9 cellular contexts compared by ENCODE assay signal in genomic region chr2:148927010-148927409, GRCh38. TPM values are rescaled to one million over a fixed set of nuclear protein-coding genes. Genes with fewer than 3 reads are reported as not detected.
DNase-seq lines count a peak whose midpoint lies in the region; ATAC-seq and TF ChIP-seq lines count a peak whose summit lies in the region.
"Had no signal": no experiment of that assay in that cellular context is flagged by ENCODE, and none has a peak within 500 bp of the region (broad histone marks: within the 10 kb centered on the region; RNA-seq: fewer than 3 reads in every experiment).

No MANE protein-coding gene starts in this region.

- H3K27me3 ChIP-seq in hepatocyte (no peaks in the 10 kb centered on the region), thyroid gland (no peaks in the 10 kb centered on the region)

- intact Hi-C loops in activated CD4-positive, alpha-beta T cell treated with anti-CD3 and anti-CD28 coated beads for 36 hours (cut with DNase I, micrococcal nuclease): loop anchor here (1.0 to 5.0 kb wide), 4 partner anchors 40 to 907 kb away; partner anchors contain the start of genes ORC4 (in 2 of the 2) and EPC2 (in 1 of the 2)
- intact Hi-C loops in thyroid gland (cut with DNase I): loop anchor here (5.0 kb wide), 1 partner anchor 65 kb away; no protein-coding TSS in a partner anchor

- no peaks in the 10 kb centered on the region for H3K79me2 ChIP-seq in hepatocyte

- H3K9me2 ChIP-seq in hepatocyte (replicated peaks; ENCODE audit: insufficient read depth): no peaks in the 10 kb centered on the region

- 69% methylated on average over 12 of the region's 12 CpGs for WGBS in hepatocyte (ENCODE audit: low lambda C conversion rate, missing lambda C conversion rate)
- WGBS in thyroid gland, 2 donors: 69 to 73% methylated on average over 12 of the region's 12 CpGs

- POLR2A ChIA-PET in activated CD4-positive, alpha-beta T cell treated with anti-CD3 and anti-CD28 coated beads for 36 hours (lab: Charles Lee): no interaction called here
- POLR2A ChIA-PET in activated CD4-positive, alpha-beta T cell treated with anti-CD3 and anti-CD28 coated beads, Interleukin-2, amount 10 ng/mL, durations not matched to agents 7 days and 5 days (lab: Charles Lee): interaction anchor here (0.7 kb wide), 1 partner anchor 88 kb away, joined by 5 read pairs; no protein-coding TSS in a partner anchor

- TF ChIP-seq POLR2A in thyroid gland (IDR thresholded peaks at IDR 0.05): no peak

- H3K9me3 ChIP-seq in hepatocyte (ENCODE audit: low read depth) (no peaks in the 10 kb centered on the region), thyroid gland (no peaks in the 10 kb centered on the region)

- H3K36me3 ChIP-seq in hepatocyte (replicated peaks; ENCODE audit: insufficient read depth, low read depth): no peaks in the 10 kb centered on the region
- H3K36me3 ChIP-seq in thyroid gland: no peaks in the 10 kb centered on the region

- H3K4me1 ChIP-seq in hepatocyte (ENCODE audit: insufficient read depth) (peaks cover 13% of the 10 kb centered on the region), thyroid gland (peaks cover 0 to 3% of the 10 kb centered on the region in 2 donors)

- H3K9me3 Mint-ChIP-seq in activated CD4-positive, alpha-beta T cell treated with anti-CD3 and anti-CD28 coated beads for 36 hours (ENCODE audit: low read depth): no peaks in the 10 kb centered on the region
- H3K9me3 Mint-ChIP-seq in activated CD4-positive, alpha-beta T cell treated with anti-CD3 and anti-CD28 coated beads, Interleukin-2, amount 10 ng/mL, durations not matched to agents 7 days and 5 days: no peaks in the 10 kb centered on the region

- peak; percentile 63 for DNase-seq in activated CD4-positive, alpha-beta T cell treated with anti-CD3 and anti-CD28 coated beads for 36 hours
- no peak for DNase-seq in activated CD4-positive, alpha-beta T cell treated with anti-CD3 and anti-CD28 coated beads for 1 hour
- DNase-seq in activated CD4-positive, alpha-beta T cell treated with anti-CD3 and anti-CD28 coated beads, Interleukin-2, amount 10 ng/mL, durations not matched to agents 7 days and 5 days: peak; percentile 46
- DNase-seq in hepatocyte (ENCODE audit: low spot score) (peak; percentile 26), thyroid gland (peak; percentile 6 to 13), NCI-H1417 (lab: John Stamatoyannopoulos, UW) (no peak), NCI-H526 (lab: John Stamatoyannopoulos, UW) (no peak)

- no peak for TF ChIP-seq CTCF in hepatocyte (IDR thresholded peaks at IDR 0.05; ENCODE audit: poor library complexity)
- no peak for TF ChIP-seq CTCF in thyroid gland (IDR thresholded peaks at IDR 0.05)

- H2AFZ ChIP-seq in hepatocyte: peak overlapping the region; percentile 16

- H3K36me3 Mint-ChIP-seq in activated CD4-positive, alpha-beta T cell treated with anti-CD3 and anti-CD28 coated beads for 36 hours (ENCODE audit: low read depth): peaks cover 2% of the 10 kb centered on the region
- peaks cover 14% of the 10 kb centered on the region for H3K36me3 Mint-ChIP-seq in activated CD4-positive, alpha-beta T cell treated with anti-CD3 and anti-CD28 coated beads, Interleukin-2, amount 10 ng/mL, durations not matched to agents 7 days and 5 days (ENCODE audit: low read depth)

- no peaks in the 10 kb centered on the region for H3K27me3 Mint-ChIP-seq in activated CD4-positive, alpha-beta T cell treated with anti-CD3 and anti-CD28 coated beads for 36 hours
- no peaks in the 10 kb centered on the region for H3K27me3 Mint-ChIP-seq in activated CD4-positive, alpha-beta T cell treated with anti-CD3 and anti-CD28 coated beads, Interleukin-2, amount 10 ng/mL, durations not matched to agents 7 days and 5 days

- CTCF ChIA-PET in activated CD4-positive, alpha-beta T cell treated with anti-CD3 and anti-CD28 coated beads for 36 hours (lab: Charles Lee): interaction anchor here (0.5 to 1.7 kb wide), 20 partner anchors 9 to 713 kb away, joined by 3 to 14 read pairs (median 3); no protein-coding TSS in a partner anchor
- CTCF ChIA-PET in activated CD4-positive, alpha-beta T cell treated with anti-CD3 and anti-CD28 coated beads, Interleukin-2, amount 10 ng/mL, durations not matched to agents 7 days and 5 days (lab: Charles Lee): interaction anchor here (1.2 to 1.9 kb wide), 4 partner anchors 9 to 61 kb away, joined by 3 to 6 read pairs (median 4); no protein-coding TSS in a partner anchor

- no peaks in the 10 kb centered on the region for H4K20me1 ChIP-seq in hepatocyte (ENCODE audit: insufficient read depth, poor library complexity, severe bottlenecking)

- peak; percentile 90 for ATAC-seq in activated CD4-positive, alpha-beta T cell treated with anti-CD3 and anti-CD28 coated beads for 36 hours
- ATAC-seq in HG03280 (IDR thresholded peaks at IDR 0.05; ENCODE audit: unreplicated experiment): peak; percentile 45

- H3K27ac ChIP-seq in hepatocyte: peak overlapping the region; percentile 80
- H3K27ac ChIP-seq in thyroid gland: no peak overlapping the region
- H3K27ac ChIP-seq: SK-N-MC had no signal

- H3K4me3 ChIP-seq in hepatocyte: no peak overlapping the region
- no peak overlapping the region for H3K4me3 ChIP-seq in thyroid gland (replicated peaks in 1 of 3)
- H3K4me3 ChIP-seq: SK-N-MC had no signal

- peak overlapping the region; percentile 64 for H3K4me2 ChIP-seq in hepatocyte

- H3K27ac Mint-ChIP-seq in activated CD4-positive, alpha-beta T cell treated with anti-CD3 and anti-CD28 coated beads for 36 hours: peak overlapping the region; percentile 88
- H3K27ac Mint-ChIP-seq in activated CD4-positive, alpha-beta T cell treated with anti-CD3 and anti-CD28 coated beads, Interleukin-2, amount 10 ng/mL, durations not matched to agents 7 days and 5 days: peak overlapping the region; percentile 90

- peak overlapping the region; percentile 78 for H3K4me3 Mint-ChIP-seq in activated CD4-positive, alpha-beta T cell treated with anti-CD3 and anti-CD28 coated beads for 36 hours
- H3K4me3 Mint-ChIP-seq in activated CD4-positive, alpha-beta T cell treated with anti-CD3 and anti-CD28 coated beads, Interleukin-2, amount 10 ng/mL, durations not matched to agents 7 days and 5 days: peak overlapping the region; percentile 77

- H3K4me1 Mint-ChIP-seq in activated CD4-positive, alpha-beta T cell treated with anti-CD3 and anti-CD28 coated beads for 36 hours: peaks cover 16% of the 10 kb centered on the region
- peaks cover 29% of the 10 kb centered on the region for H3K4me1 Mint-ChIP-seq in activated CD4-positive, alpha-beta T cell treated with anti-CD3 and anti-CD28 coated beads, Interleukin-2, amount 10 ng/mL, durations not matched to agents 7 days and 5 days

RNA-seq across cellular contexts. Expression of gene KIF5C, which starts 52.0 kb away (rescaled TPM):
- 10 to 100 TPM; 13.5 to 14.1 TPM for total RNA-seq in activated CD4-positive, alpha-beta T cell treated with anti-CD3 and anti-CD28 coated beads for 36 hours
- total RNA-seq in activated CD4-positive, alpha-beta T cell treated with anti-CD3 and anti-CD28 coated beads, Interleukin-2, amount 10 ng/mL, durations not matched to agents 7 days and 5 days: 1 to 10 TPM; 6.0 to 6.1 TPM
- 3.6 and 5.4 TPM in 2 replicates for total RNA-seq in hepatocyte
- polyA plus RNA-seq in hepatocyte: 2.1 and 3.2 TPM in 2 replicates
- 1 to 10 TPM; 1.9 to 2.8 (median 2.3) TPM for total RNA-seq in thyroid gland

Comparison
In these comparisons a context has a peak if more than half of its experiments do, and no peak if none do; other contexts are left out.
1. DNase-seq: peak in activated CD4-positive, alpha-beta T cell treated with anti-CD3 and anti-CD28 coated beads for 36 hours (single experiment), activated CD4-positive, alpha-beta T cell treated with anti-CD3 and anti-CD28 coated beads, Interleukin-2, amount 10 ng/mL, durations not matched to agents 7 days and 5 days (single experiment), hepatocyte (single experiment) and thyroid gland (2 of 2); none in activated CD4-positive, alpha-beta T cell treated with anti-CD3 and anti-CD28 coated beads for 1 hour (single experiment), NCI-H1417 (0 of 3) and NCI-H526 (0 of 2).